In genomic region chr1:67308136-67308535, GRCh38 we compare ENCODE assay signal across 9 cellular contexts. TPM values are rescaled to one million over a fixed set of nuclear protein-coding genes. Genes with fewer than 3 reads are reported as not detected.
DNase-seq lines count a peak whose midpoint lies in the region; ATAC-seq and TF ChIP-seq lines count a peak whose summit lies in the region.
"Had no signal": no experiment of that assay in that cellular context is flagged by ENCODE, and none has a peak within 500 bp of the region (broad histone marks: within the 10 kb centered on the region; RNA-seq: fewer than 3 reads in every experiment).

No MANE protein-coding gene starts in this region.

- H3K36me3 Mint-ChIP-seq in Caco-2 (ENCODE audit: insufficient read depth, unreplicated experiment): no peaks in the 10 kb centered on the region

- no peaks in the 10 kb centered on the region for H3K4me1 Mint-ChIP-seq in Caco-2 (ENCODE audit: low read depth, unreplicated experiment)

- no peak overlapping the region for H3K27ac Mint-ChIP-seq in Caco-2 (ENCODE audit: unreplicated experiment)

- H3K9me3 ChIP-seq in Caco-2 (no peaks in the 10 kb centered on the region), ascending aorta (no peaks in the 10 kb centered on the region), neural cell (ENCODE audit: low read length) (no peaks in the 10 kb centered on the region)

- no peak overlapping the region for H3K4me2 ChIP-seq in neural cell (ENCODE audit: low read length)

- H3K79me2 ChIP-seq in neural cell (replicated peaks; ENCODE audit: insufficient read depth, low read length): no peaks in the 10 kb centered on the region

- H3K4me1 ChIP-seq in Caco-2 (no peaks in the 10 kb centered on the region), ascending aorta (no peaks in the 10 kb centered on the region)

- TF ChIP-seq EP300 in neural cell (conservative IDR thresholded peaks at IDR 0.05; ENCODE audit: poor library complexity, severe bottlenecking): no peak

- TF ChIP-seq CTCF in Caco-2 (IDR thresholded peaks at IDR 0.05; ENCODE audit: insufficient read depth in 1 of 2, low read depth in 1 of 2, low read length in 1 of 2, severe bottlenecking in 1 of 2, unreplicated experiment in 1 of 2) (no peak), ascending aorta (IDR thresholded peaks at IDR 0.05) (no peak), neural cell (IDR thresholded peaks at IDR 0.05; ENCODE audit: poor library complexity, severe bottlenecking) (no peak)

- no peaks in the 10 kb centered on the region for H3F3A ChIP-seq in neural cell (ENCODE audit: insufficient read depth, low read length, poor library complexity, severe bottlenecking)

- ATAC-seq in HG02610 (IDR thresholded peaks at IDR 0.05; ENCODE audit: unreplicated experiment): peak; percentile 21

- H3K9me3 Mint-ChIP-seq in Caco-2 (ENCODE audit: unreplicated experiment): no peaks in the 10 kb centered on the region

- POLR2A ChIA-PET in Caco-2 (lab: Charles Lee): no interaction called here

- no TSS peak for BruUV-seq in Caco-2 (replicated peaks; lab: Mats Ljungman, UMichigan)

- CTCF ChIA-PET in Caco-2 (lab: Charles Lee): no interaction called here

- intact Hi-C loops in Caco-2 (cut with micrococcal nuclease; ENCODE audit: unreplicated experiment) (no loop called here), ascending aorta (cut with DNase I) (no loop called here)

- H3K4me3 ChIP-seq in Caco-2 (ENCODE audit: low read depth, low read length): no peak overlapping the region; the same call in none of the 2 replicates
- H3K4me3 ChIP-seq in ascending aorta: peak overlapping the region; percentile 44 to 62
- peak overlapping the region; percentile 67 for H3K4me3 ChIP-seq in neural cell (ENCODE audit: low read length)

- DNase-seq in Caco-2: no peak
- DNase-seq in ascending aorta (ENCODE audit: low spot score in 2 of 2): no peak
- DNase-seq in foreskin melanocyte: no peak
- no peak for DNase-seq in mesenteric fat pad (ENCODE audit: low spot score)
- no peak for DNase-seq in LoVo (ENCODE audit: low spot score)
- DNase-seq in UCSD-AML1 (lab: John Stamatoyannopoulos, UW; ENCODE audit: unreplicated experiment): no peak
- DNase-seq: NCI-H1436 treated with DMSO at 0.1 percent for 48 hours had no signal

- no peak overlapping the region for H2AFZ ChIP-seq in neural cell (ENCODE audit: low read depth, low read length)

- no peak for TF ChIP-seq RAD21 in neural cell (conservative IDR thresholded peaks at IDR 0.05)

- no peaks in the 10 kb centered on the region for H3K9me2 ChIP-seq in neural cell (ENCODE audit: insufficient read depth, low read length)

- H3K4me3 Mint-ChIP-seq in Caco-2 (ENCODE audit: unreplicated experiment): peak overlapping the region; percentile 58

- H4K20me1 ChIP-seq in neural cell (ENCODE audit: insufficient read depth): no peaks in the 10 kb centered on the region

- H3K27ac ChIP-seq in ascending aorta: no peak overlapping the region
- no peak overlapping the region for H3K27ac ChIP-seq in neural cell (ENCODE audit: low read length)

- H3K36me3 ChIP-seq in Caco-2 (ENCODE audit: control insufficient read depth, insufficient read depth, low read length) (no peaks in the 10 kb centered on the region), ascending aorta (no peaks in the 10 kb centered on the region), neural cell (ENCODE audit: insufficient read depth, low read length) (no peaks in the 10 kb centered on the region)

- H3K27me3 ChIP-seq in Caco-2 (replicated peaks; ENCODE audit: control insufficient read depth, insufficient read depth, low read length): no peaks in the 10 kb centered on the region
- H3K27me3 ChIP-seq in ascending aorta: no peaks in the 10 kb centered on the region
- peaks cover 25% of the 10 kb centered on the region for H3K27me3 ChIP-seq in neural cell (ENCODE audit: insufficient read depth, low read depth, low read length)

- H3K27me3 Mint-ChIP-seq in Caco-2 (ENCODE audit: insufficient read depth, unreplicated experiment): peaks cover 3% of the 10 kb centered on the region

- H3K9ac ChIP-seq in neural cell (ENCODE audit: low read length): no peak overlapping the region

TF ChIP-seq in neural cell, 6 proteins besides CTCF, POLR2A, EP300 and RAD21:
- no peak for TF ChIP-seq POLR2AphosphoS5 (IDR thresholded peaks at IDR 0.05)
- TF ChIP-seq SMC3 (conservative IDR thresholded peaks at IDR 0.05; ENCODE audit: poor library complexity): no peak
- no peak for TF ChIP-seq MXI1 (conservative IDR thresholded peaks at IDR 0.05; ENCODE audit: poor library complexity, severe bottlenecking)
- no peak for TF ChIP-seq TAF1 (IDR thresholded peaks at IDR 0.05; ENCODE audit: low read depth)
- no peak for TF ChIP-seq EZH2 (IDR thresholded peaks at IDR 0.05; ENCODE audit: borderline replicate concordance, insufficient read depth, low read length, poor library complexity, severe bottlenecking)
- no peak for TF ChIP-seq REST (IDR thresholded peaks at IDR 0.05; ENCODE audit: borderline replicate concordance)
TF ChIP-seq in neural cell: peak in this region for 0.

RNA-seq across cellular contexts. Expression of gene IL12RB2, which starts 0.5 kb away (rescaled TPM):
- total RNA-seq in Caco-2 (2022) (0.54 and 0.56 TPM in 2 replicates), ascending aorta (not detected), mesenteric fat pad (3.4 TPM)
- not detected in 2 replicates for polyA plus RNA-seq in neural cell
- not detected in 2 replicates for polyA minus RNA-seq in neural cell
